Comparison of ENCODE assay signal across 9 cellular contexts in the genomic region with DNA sequence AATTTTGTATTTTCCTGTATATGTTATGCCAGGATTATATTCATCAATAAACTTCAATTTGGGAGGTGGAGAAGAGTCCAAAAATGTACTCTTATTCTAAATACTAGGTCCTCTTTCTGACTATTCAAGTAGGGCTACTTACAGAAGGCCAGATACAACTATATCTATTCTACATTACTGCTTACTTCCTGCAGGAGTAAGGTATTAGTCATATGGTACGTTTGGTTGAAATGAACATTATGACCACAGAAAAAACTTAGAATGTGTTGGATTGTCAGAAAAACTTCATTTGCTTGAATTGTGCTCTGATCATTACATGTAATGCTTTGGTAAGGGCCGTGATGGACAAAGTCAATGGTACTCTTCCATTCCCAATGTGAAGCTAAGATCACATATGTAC. TPM values are rescaled to one million over a fixed set of nuclear protein-coding genes. Genes with fewer than 3 reads are reported as not detected.
DNase-seq lines count a peak whose midpoint lies in the region; ATAC-seq and TF ChIP-seq lines count a peak whose summit lies in the region.
"Had no signal": no experiment of that assay in that cellular context is flagged by ENCODE, and none has a peak within 500 bp of the region (broad histone marks: within the 10 kb centered on the region; RNA-seq: fewer than 3 reads in every experiment).

No MANE protein-coding gene starts in this region.

- H3K36me3 Mint-ChIP-seq in progenitor cell of endocrine pancreas (ENCODE audit: insufficient read depth): peaks cover 4% of the 10 kb centered on the region

- 83 to 87% methylated on average over 2 of the region's 2 CpGs for WGBS in thyroid gland, 2 donors

- H3K9me3 Mint-ChIP-seq in progenitor cell of endocrine pancreas (ENCODE audit: low read depth): peaks cover 3% of the 10 kb centered on the region

- no peaks in the 10 kb centered on the region for H3K27me3 ChIP-seq in thyroid gland

- no peak for TF ChIP-seq POLR2A in thyroid gland (IDR thresholded peaks at IDR 0.05)

- intact Hi-C loops in thyroid gland (cut with DNase I): no loop called here

- H3K27me3 Mint-ChIP-seq in progenitor cell of endocrine pancreas: no peaks in the 10 kb centered on the region

- no peak overlapping the region for H3K27ac Mint-ChIP-seq in progenitor cell of endocrine pancreas

- no peak overlapping the region for H3K4me3 Mint-ChIP-seq in progenitor cell of endocrine pancreas (ENCODE audit: low read depth)

- H3K27ac ChIP-seq in thyroid gland: no peak overlapping the region

- TF ChIP-seq CTCF in fibroblast of pulmonary artery (IDR thresholded peaks at IDR 0.05; ENCODE audit: low read length, missing control alignments) (no peak), progenitor cell of endocrine pancreas (IDR thresholded peaks at IDR 0.05; ENCODE audit: unreplicated experiment) (no peak), thyroid gland (IDR thresholded peaks at IDR 0.05) (no peak)

- H3K4me1 ChIP-seq in thyroid gland: no peaks in the 10 kb centered on the region

- peak; percentile 30 for ATAC-seq in GM18508 (IDR thresholded peaks at IDR 0.05; ENCODE audit: insufficient read depth, unreplicated experiment)
- peak; percentile 34 for ATAC-seq in GM21717 (IDR thresholded peaks at IDR 0.05; ENCODE audit: unreplicated experiment)

- H3K9me3 ChIP-seq in thyroid gland: no peaks in the 10 kb centered on the region

- peak; percentile 68 for DNase-seq in HT1080 (ENCODE audit: low read depth)
- DNase-seq in fibroblast of pulmonary artery (ENCODE audit: low read depth): peak; percentile 8
- DNase-seq in progenitor cell of endocrine pancreas (ENCODE audit: low spot score, unreplicated experiment): no peak
- DNase-seq in thyroid gland: no peak
- DNase-seq in NCI-H128 (lab: John Stamatoyannopoulos, UW; ENCODE audit: unreplicated experiment): no peak
- no peak for DNase-seq in NCI-H1436 treated with DMSO at 0.1 percent for 48 hours (lab: John Stamatoyannopoulos, UW)
- DNase-seq: NCI-H524 treated with DMSO at 0.1 percent for 48 hours had no signal

- H3K4me1 Mint-ChIP-seq in progenitor cell of endocrine pancreas (ENCODE audit: low read depth): peaks cover 3% of the 10 kb centered on the region

- no peaks in the 10 kb centered on the region for H3K36me3 ChIP-seq in thyroid gland

- H3K4me3 ChIP-seq in fibroblast of pulmonary artery (replicated peaks; ENCODE audit: low read depth, low read length) (no peak overlapping the region), thyroid gland (replicated peaks in 1 of 3) (no peak overlapping the region)

RNA-seq across cellular contexts. Expression of a gene that starts 35.0 kb away (rescaled TPM):
- total RNA-seq in HT1080 (2014; rRNA removed; shearing (Covaris generic)): not detected in 2 replicates
- 0.10 and 0.14 TPM in 2 replicates for polyA plus RNA-seq in HT1080 (2015; cell fraction: cytosol; rRNA removed)
- 0.06 TPM in 1 of 2 replicates, not detected in the other for polyA plus RNA-seq in HT1080 (2015; cell fraction: nucleus; rRNA removed)
- total RNA-seq in progenitor cell of endocrine pancreas: 18.8 and 23.4 TPM in 2 replicates
- total RNA-seq in thyroid gland: 1 to 10 TPM; 1.0 to 6.6 (median 4.4) TPM

Comparison
In these comparisons a context has a peak if more than half of its experiments do, and no peak if none do; other contexts are left out.
1. DNase-seq: peak in HT1080 (single experiment) and fibroblast of pulmonary artery (single experiment); none in progenitor cell of endocrine pancreas (single experiment), thyroid gland (0 of 2), NCI-H128 (single experiment) and NCI-H1436 treated with DMSO at 0.1 percent for 48 hours (single experiment).